In the genomic region with DNA sequence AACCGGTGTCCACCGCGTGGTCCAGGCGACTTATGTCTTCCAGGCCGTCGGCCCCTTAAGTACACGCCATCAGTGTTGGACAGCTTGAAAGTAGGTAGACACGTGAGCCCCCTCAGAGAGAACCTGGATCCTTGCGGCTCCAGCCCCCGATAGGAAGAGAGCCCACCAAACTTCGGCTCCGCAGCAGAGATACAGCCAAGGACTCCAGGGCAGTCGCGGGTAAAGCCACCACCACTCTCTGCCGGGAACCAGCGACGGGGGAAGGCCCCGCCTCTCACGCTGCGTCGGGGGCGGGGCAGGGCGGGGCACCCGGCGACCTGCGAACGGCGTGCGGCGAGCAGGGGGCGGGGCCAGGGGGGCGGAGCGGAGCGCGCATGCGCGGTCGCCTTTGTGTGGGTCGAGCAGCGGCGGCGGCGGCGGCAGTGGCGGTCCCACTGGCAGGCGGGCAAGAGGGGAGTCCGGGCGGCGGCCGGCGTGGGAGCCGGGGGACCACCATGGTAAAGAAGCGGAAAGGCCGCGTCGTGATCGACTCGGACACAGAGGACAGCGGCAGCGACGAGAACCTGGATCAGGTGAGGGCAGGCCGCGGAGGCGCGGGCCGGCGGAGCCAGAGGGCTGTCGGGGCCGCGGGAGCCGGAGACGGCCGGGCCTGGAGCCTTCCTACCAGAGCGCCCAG, we compare ENCODE assay signal across 1 cellular context.
TF ChIP-seq lines count a peak whose summit lies in the region.

A gene (plus strand): TSS at position 354 of the 676 bp plus-strand sequence. CDS start 21 bp downstream, at position 375.

TF ChIP-seq in H1, 55 proteins besides CTCF, POLR2A, EP300 and RAD21:
- TF ChIP-seq TAF1 (IDR thresholded peaks at IDR 0.05; ENCODE audit: low read depth, low read length), result peak; percentile 82
- TF ChIP-seq CHD1 (IDR thresholded peaks at IDR 0.05; ENCODE audit: low read depth, low read length), result no peak
- no peak for TF ChIP-seq NRF1 (IDR thresholded peaks at IDR 0.05; ENCODE audit: low read depth, low read length)
- no peak for TF ChIP-seq RNF2 (IDR thresholded peaks at IDR 0.05; ENCODE audit: borderline replicate concordance, low read depth, low read length, missing control alignments, poor library complexity, severe bottlenecking)
- no peak for TF ChIP-seq RXRA (IDR thresholded peaks at IDR 0.05; ENCODE audit: insufficient read depth, low read depth, low read length)
- peak; percentile 51; the same call in 1 of the 2 replicates for TF ChIP-seq TBP (IDR thresholded peaks at IDR 0.05; ENCODE audit: low read depth, low read length)
- peak; percentile 55 for TF ChIP-seq ASH2L (IDR thresholded peaks at IDR 0.05; ENCODE audit: low read length)
- peak; percentile 91 for TF ChIP-seq KDM4A (IDR thresholded peaks at IDR 0.05; ENCODE audit: low read depth, low read length, severe bottlenecking)
- TF ChIP-seq, protein P1, sequence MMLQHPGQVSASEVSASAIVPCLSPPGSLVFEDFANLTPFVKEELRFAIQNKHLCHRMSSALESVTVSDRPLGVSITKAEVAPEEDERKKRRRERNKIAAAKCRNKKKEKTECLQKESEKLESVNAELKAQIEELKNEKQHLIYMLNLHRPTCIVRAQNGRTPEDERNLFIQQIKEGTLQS (IDR thresholded peaks at IDR 0.05; ENCODE audit: insufficient read depth, low read depth, low read length), result peak; percentile 35; the same call in 1 of the 2 replicates
- no peak for TF ChIP-seq KDM5A (IDR thresholded peaks at IDR 0.05; ENCODE audit: low read length)
- TF ChIP-seq HDAC6 (IDR thresholded peaks at IDR 0.05; ENCODE audit: low read depth, low read length), result no peak
- TF ChIP-seq SP1 (IDR thresholded peaks at IDR 0.05; ENCODE audit: low read depth, low read length), result peak; percentile 39; the same call in 1 of the 2 replicates
- no peak for TF ChIP-seq RFX5 (IDR thresholded peaks at IDR 0.05; ENCODE audit: borderline replicate concordance, low read depth, low read length)
- TF ChIP-seq SAP30 (IDR thresholded peaks at IDR 0.05; ENCODE audit: insufficient read depth, insufficient replicate concordance, low read length), result peak; percentile 56
- no peak for TF ChIP-seq SIRT6 (IDR thresholded peaks at IDR 0.05; ENCODE audit: low read length)
- TF ChIP-seq SIX5 (IDR thresholded peaks at IDR 0.05; ENCODE audit: low read depth, low read length), result no peak
- TF ChIP-seq EZH2 (IDR thresholded peaks at IDR 0.05; ENCODE audit: low read depth, low read length, severe bottlenecking), result no peak
- no peak for TF ChIP-seq CBX8 (IDR thresholded peaks at IDR 0.05; ENCODE audit: borderline replicate concordance, low read depth, low read length)
- TF ChIP-seq, protein P2, sequence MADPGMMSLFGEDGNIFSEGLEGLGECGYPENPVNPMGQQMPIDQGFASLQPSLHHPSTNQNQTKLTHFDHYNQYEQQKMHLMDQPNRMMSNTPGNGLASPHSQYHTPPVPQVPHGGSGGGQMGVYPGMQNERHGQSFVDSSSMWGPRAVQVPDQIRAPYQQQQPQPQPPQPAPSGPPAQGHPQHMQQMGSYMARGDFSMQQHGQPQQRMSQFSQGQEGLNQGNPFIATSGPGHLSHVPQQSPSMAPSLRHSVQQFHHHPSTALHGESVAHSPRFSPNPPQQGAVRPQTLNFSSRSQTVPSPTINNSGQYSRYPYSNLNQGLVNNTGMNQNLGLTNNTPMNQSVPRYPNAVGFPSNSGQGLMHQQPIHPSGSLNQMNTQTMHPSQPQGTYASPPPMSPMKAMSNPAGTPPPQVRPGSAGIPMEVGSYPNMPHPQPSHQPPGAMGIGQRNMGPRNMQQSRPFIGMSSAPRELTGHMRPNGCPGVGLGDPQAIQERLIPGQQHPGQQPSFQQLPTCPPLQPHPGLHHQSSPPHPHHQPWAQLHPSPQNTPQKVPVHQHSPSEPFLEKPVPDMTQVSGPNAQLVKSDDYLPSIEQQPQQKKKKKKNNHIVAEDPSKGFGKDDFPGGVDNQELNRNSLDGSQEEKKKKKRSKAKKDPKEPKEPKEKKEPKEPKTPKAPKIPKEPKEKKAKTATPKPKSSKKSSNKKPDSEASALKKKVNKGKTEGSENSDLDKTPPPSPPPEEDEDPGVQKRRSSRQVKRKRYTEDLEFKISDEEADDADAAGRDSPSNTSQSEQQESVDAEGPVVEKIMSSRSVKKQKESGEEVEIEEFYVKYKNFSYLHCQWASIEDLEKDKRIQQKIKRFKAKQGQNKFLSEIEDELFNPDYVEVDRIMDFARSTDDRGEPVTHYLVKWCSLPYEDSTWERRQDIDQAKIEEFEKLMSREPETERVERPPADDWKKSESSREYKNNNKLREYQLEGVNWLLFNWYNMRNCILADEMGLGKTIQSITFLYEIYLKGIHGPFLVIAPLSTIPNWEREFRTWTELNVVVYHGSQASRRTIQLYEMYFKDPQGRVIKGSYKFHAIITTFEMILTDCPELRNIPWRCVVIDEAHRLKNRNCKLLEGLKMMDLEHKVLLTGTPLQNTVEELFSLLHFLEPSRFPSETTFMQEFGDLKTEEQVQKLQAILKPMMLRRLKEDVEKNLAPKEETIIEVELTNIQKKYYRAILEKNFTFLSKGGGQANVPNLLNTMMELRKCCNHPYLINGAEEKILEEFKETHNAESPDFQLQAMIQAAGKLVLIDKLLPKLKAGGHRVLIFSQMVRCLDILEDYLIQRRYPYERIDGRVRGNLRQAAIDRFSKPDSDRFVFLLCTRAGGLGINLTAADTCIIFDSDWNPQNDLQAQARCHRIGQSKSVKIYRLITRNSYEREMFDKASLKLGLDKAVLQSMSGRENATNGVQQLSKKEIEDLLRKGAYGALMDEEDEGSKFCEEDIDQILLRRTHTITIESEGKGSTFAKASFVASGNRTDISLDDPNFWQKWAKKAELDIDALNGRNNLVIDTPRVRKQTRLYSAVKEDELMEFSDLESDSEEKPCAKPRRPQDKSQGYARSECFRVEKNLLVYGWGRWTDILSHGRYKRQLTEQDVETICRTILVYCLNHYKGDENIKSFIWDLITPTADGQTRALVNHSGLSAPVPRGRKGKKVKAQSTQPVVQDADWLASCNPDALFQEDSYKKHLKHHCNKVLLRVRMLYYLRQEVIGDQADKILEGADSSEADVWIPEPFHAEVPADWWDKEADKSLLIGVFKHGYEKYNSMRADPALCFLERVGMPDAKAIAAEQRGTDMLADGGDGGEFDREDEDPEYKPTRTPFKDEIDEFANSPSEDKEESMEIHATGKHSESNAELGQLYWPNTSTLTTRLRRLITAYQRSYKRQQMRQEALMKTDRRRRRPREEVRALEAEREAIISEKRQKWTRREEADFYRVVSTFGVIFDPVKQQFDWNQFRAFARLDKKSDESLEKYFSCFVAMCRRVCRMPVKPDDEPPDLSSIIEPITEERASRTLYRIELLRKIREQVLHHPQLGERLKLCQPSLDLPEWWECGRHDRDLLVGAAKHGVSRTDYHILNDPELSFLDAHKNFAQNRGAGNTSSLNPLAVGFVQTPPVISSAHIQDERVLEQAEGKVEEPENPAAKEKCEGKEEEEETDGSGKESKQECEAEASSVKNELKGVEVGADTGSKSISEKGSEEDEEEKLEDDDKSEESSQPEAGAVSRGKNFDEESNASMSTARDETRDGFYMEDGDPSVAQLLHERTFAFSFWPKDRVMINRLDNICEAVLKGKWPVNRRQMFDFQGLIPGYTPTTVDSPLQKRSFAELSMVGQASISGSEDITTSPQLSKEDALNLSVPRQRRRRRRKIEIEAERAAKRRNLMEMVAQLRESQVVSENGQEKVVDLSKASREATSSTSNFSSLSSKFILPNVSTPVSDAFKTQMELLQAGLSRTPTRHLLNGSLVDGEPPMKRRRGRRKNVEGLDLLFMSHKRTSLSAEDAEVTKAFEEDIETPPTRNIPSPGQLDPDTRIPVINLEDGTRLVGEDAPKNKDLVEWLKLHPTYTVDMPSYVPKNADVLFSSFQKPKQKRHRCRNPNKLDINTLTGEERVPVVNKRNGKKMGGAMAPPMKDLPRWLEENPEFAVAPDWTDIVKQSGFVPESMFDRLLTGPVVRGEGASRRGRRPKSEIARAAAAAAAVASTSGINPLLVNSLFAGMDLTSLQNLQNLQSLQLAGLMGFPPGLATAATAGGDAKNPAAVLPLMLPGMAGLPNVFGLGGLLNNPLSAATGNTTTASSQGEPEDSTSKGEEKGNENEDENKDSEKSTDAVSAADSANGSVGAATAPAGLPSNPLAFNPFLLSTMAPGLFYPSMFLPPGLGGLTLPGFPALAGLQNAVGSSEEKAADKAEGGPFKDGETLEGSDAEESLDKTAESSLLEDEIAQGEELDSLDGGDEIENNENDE (IDR thresholded peaks at IDR 0.05; ENCODE audit: insufficient replicate concordance, low read length), result no peak
- TF ChIP-seq, protein P3, sequence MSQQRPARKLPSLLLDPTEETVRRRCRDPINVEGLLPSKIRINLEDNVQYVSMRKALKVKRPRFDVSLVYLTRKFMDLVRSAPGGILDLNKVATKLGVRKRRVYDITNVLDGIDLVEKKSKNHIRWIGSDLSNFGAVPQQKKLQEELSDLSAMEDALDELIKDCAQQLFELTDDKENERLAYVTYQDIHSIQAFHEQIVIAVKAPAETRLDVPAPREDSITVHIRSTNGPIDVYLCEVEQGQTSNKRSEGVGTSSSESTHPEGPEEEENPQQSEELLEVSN (IDR thresholded peaks at IDR 0.05), result peak; percentile 49; the same call in 1 of the 2 replicates
- no peak for TF ChIP-seq CTBP2 (IDR thresholded peaks at IDR 0.05; ENCODE audit: borderline replicate concordance, insufficient read depth, insufficient read length, low read length)
- TF ChIP-seq, protein P4, sequence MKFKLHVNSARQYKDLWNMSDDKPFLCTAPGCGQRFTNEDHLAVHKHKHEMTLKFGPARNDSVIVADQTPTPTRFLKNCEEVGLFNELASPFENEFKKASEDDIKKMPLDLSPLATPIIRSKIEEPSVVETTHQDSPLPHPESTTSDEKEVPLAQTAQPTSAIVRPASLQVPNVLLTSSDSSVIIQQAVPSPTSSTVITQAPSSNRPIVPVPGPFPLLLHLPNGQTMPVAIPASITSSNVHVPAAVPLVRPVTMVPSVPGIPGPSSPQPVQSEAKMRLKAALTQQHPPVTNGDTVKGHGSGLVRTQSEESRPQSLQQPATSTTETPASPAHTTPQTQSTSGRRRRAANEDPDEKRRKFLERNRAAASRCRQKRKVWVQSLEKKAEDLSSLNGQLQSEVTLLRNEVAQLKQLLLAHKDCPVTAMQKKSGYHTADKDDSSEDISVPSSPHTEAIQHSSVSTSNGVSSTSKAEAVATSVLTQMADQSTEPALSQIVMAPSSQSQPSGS (IDR thresholded peaks at IDR 0.05; ENCODE audit: low read length), result no peak
- TF ChIP-seq RBBP5 (IDR thresholded peaks at IDR 0.05; ENCODE audit: borderline replicate concordance, low read depth, low read length), result peak; percentile 80
- no peak for TF ChIP-seq CBX5 (IDR thresholded peaks at IDR 0.05; ENCODE audit: low read depth, low read length)
- TF ChIP-seq FOSL1 (IDR thresholded peaks at IDR 0.05; ENCODE audit: insufficient read depth, low read depth, low read length), result no peak
- TF ChIP-seq SP4 (IDR thresholded peaks at IDR 0.05; ENCODE audit: low read length), result no peak
- TF ChIP-seq CHD2 (IDR thresholded peaks at IDR 0.05; ENCODE audit: low read length), result no peak
- TF ChIP-seq TAF7 (optimal IDR thresholded peaks at IDR 0.05; ENCODE audit: borderline replicate concordance, low read depth, low read length), result peak; percentile 86
- no peak for TF ChIP-seq GABPA (IDR thresholded peaks at IDR 0.05; ENCODE audit: borderline replicate concordance, insufficient read depth, low read length)
- TF ChIP-seq GTF2F1 (IDR thresholded peaks at IDR 0.05; ENCODE audit: borderline replicate concordance, low read depth, low read length), result no peak
- TF ChIP-seq CEBPB (IDR thresholded peaks at IDR 0.05; ENCODE audit: low read depth, low read length), result no peak
- TF ChIP-seq TEAD4 (IDR thresholded peaks at IDR 0.05; ENCODE audit: low read depth, low read length), result no peak
- TF ChIP-seq NANOG (IDR thresholded peaks at IDR 0.05; ENCODE audit: insufficient read depth, low read depth, low read length, poor library complexity, severe bottlenecking), result no peak
- TF ChIP-seq KDM1A (IDR thresholded peaks at IDR 0.05; ENCODE audit: borderline replicate concordance, low read length), result no peak
- TF ChIP-seq, protein P5, sequence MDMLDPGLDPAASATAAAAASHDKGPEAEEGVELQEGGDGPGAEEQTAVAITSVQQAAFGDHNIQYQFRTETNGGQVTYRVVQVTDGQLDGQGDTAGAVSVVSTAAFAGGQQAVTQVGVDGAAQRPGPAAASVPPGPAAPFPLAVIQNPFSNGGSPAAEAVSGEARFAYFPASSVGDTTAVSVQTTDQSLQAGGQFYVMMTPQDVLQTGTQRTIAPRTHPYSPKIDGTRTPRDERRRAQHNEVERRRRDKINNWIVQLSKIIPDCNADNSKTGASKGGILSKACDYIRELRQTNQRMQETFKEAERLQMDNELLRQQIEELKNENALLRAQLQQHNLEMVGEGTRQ (IDR thresholded peaks at IDR 0.05; ENCODE audit: low read length), result peak; percentile 33
- TF ChIP-seq YY1 (IDR thresholded peaks at IDR 0.05; ENCODE audit: low read depth, low read length), result no peak
- no peak for TF ChIP-seq MAFK (IDR thresholded peaks at IDR 0.05; ENCODE audit: low read depth, low read length)
- TF ChIP-seq EGR1 (IDR thresholded peaks at IDR 0.05; ENCODE audit: borderline replicate concordance, low read depth, low read length), result no peak
- no peak for TF ChIP-seq ZNF274 (IDR thresholded peaks at IDR 0.05; ENCODE audit: borderline replicate concordance, extremely low read depth, low read length)
- TF ChIP-seq PHF8 (conservative IDR thresholded peaks at IDR 0.05; ENCODE audit: low read depth, low read length), result peak; percentile 91
- TF ChIP-seq BACH1 (IDR thresholded peaks at IDR 0.05; ENCODE audit: low read length), result no peak
- peak; percentile 85 for TF ChIP-seq CREB1 (IDR thresholded peaks at IDR 0.05)
- TF ChIP-seq SRF (IDR thresholded peaks at IDR 0.05; ENCODE audit: low read depth, low read length), result no peak
- no peak for TF ChIP-seq BCL11A (IDR thresholded peaks at IDR 0.05; ENCODE audit: low read depth in 2 of 2, low read length in 2 of 2)
- no peak for TF ChIP-seq SUZ12 (IDR thresholded peaks at IDR 0.05; ENCODE audit: low read length)
- TF ChIP-seq TCF12 (IDR thresholded peaks at IDR 0.05; ENCODE audit: low read depth, low read length), result no peak
- TF ChIP-seq HDAC2 (IDR thresholded peaks at IDR 0.05; ENCODE audit: borderline replicate concordance in 1 of 2, low read depth in 2 of 2, low read length in 2 of 2), result peak in 1 of 2 experiments; percentile 90; a peak in 2 of 4 replicates
- peak; percentile 28 to 91; a peak in 1 of 4 replicates for TF ChIP-seq SIN3A (conservative IDR thresholded peaks at IDR 0.05 in 1 of 2, IDR thresholded peaks at IDR 0.05 in 1 of 2; ENCODE audit: low read depth in 1 of 2, low read length in 2 of 2)
- TF ChIP-seq, protein P6, sequence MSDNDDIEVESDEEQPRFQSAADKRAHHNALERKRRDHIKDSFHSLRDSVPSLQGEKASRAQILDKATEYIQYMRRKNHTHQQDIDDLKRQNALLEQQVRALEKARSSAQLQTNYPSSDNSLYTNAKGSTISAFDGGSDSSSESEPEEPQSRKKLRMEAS (IDR thresholded peaks at IDR 0.05), result peak; percentile 90
- TF ChIP-seq SP2 (IDR thresholded peaks at IDR 0.05; ENCODE audit: low read length), result no peak
- TF ChIP-seq POLR2AphosphoS5 (IDR thresholded peaks at IDR 0.05; ENCODE audit: low read depth, low read length), result peak; percentile 64
- TF ChIP-seq BRCA1 (IDR thresholded peaks at IDR 0.05; ENCODE audit: low read depth, low read length), result no peak
